8 cellular contexts compared by ENCODE assay signal in the genomic region with DNA sequence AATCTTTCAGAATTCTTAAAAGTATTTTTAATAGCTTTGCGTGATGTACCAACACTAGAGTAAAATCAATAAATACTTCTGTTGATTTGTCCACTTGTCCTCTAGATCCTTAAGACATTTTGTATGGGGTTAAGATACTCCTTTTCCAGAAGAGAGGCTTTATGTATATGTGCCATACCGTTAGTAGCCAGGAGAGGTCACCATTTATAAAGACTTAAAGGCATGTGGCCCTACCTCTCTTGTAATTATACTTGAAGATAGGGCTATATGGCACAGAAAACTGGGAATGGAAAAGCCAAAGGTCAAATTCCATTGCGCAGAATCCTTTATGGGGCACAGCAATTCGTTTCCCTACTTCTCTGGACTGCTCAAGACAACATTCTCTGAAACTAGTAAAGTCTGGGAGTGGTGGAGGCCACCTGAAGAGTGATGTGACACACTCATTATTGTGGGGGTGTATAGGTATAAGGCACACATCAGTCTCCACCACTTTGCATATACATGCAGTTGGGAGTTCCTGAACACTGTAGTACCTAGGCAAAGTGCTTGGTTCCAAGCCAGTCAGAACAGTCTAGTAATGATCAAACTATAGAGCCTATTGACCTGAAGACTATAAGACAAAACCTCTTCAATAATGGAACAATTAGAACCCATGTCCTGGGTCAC.
A peak's percentile ranks its signal among the peaks of the same experiment; 100 is the strongest.
DNase-seq lines count a peak whose midpoint lies in the region; ATAC-seq and TF ChIP-seq lines count a peak whose summit lies in the region.

No MANE protein-coding gene starts in this region.

- H3K27ac ChIP-seq in iPS DF 6.9 (ENCODE audit: low read length) (no peak overlapping the region), stomach (no peak overlapping the region)

- peak; percentile 73 for ATAC-seq in GM18907 (IDR thresholded peaks at IDR 0.05; ENCODE audit: unreplicated experiment)
- ATAC-seq in HG03064 (IDR thresholded peaks at IDR 0.05; ENCODE audit: low read depth, unreplicated experiment) = peak; percentile 59

- whole genome bisulfite sequencing in iPS DF 6.9 (ENCODE audit: insufficient coverage, insufficient read length) = no CpG with 5 or more reads among the region's 4 CpGs
- WGBS in stomach, 5 donors = 15 to 31% (median 29%) methylated on average over 4 of the region's 4 CpGs

- peak; percentile 43 for DNase-seq in COR-L47 (lab: John Stamatoyannopoulos, UW)
- DNase-seq in NCI-H345 (lab: John Stamatoyannopoulos, UW) = peak; percentile 33
- DNase-seq in amniotic stem cell (lab: John Stamatoyannopoulos, UW) = peak; percentile 35
- peak; percentile 52 for DNase-seq in iPS DF 6.9 (ENCODE audit: low read depth, low spot score)
- DNase-seq in stomach = no peak
- no peak for DNase-seq in activated CD4-positive, alpha-beta T cell treated with anti-CD3 and anti-CD28 coated beads for 48 hours

- TF ChIP-seq CTCF in stomach (IDR thresholded peaks at IDR 0.05) = peak in 4 of 7 experiments; percentile 40 to 51 (median 45)

- intact Hi-C loops in stomach (cut with DNase I; ENCODE audit: low total_unique reads) = no loop called here

- H3K27me3 ChIP-seq in iPS DF 6.9 (ENCODE audit: control insufficient read depth, insufficient read depth, low read length) (no peaks in the 10 kb centered on the region), stomach (no peaks in the 10 kb centered on the region)

- H3K4me1 ChIP-seq in iPS DF 6.9 (ENCODE audit: control insufficient read depth, insufficient read depth, low read length) (no peaks in the 10 kb centered on the region; the same call in 1 of the 2 replicates), stomach (no peaks in the 10 kb centered on the region)

- no peak for TF ChIP-seq EP300 in stomach (IDR thresholded peaks at IDR 0.05)

- no peak overlapping the region for H3K4me3 ChIP-seq in iPS DF 6.9 (ENCODE audit: low read length)
- no peak overlapping the region for H3K4me3 ChIP-seq in stomach

- H3K9me3 ChIP-seq in iPS DF 6.9 (ENCODE audit: control insufficient read depth, insufficient read depth, low read length) = no peaks in the 10 kb centered on the region
- peaks cover 0 to 9% (median 3%) of the 10 kb centered on the region in 4 donors for H3K9me3 ChIP-seq in stomach

- TF ChIP-seq POLR2A in stomach (IDR thresholded peaks at IDR 0.05) = no peak

- H3K36me3 ChIP-seq in iPS DF 6.9 (ENCODE audit: control insufficient read depth, insufficient read depth, low read length) (no peaks in the 10 kb centered on the region), stomach (no peaks in the 10 kb centered on the region)

Comparison
In these comparisons a context has a peak if more than half of its experiments do, and no peak if none do; other contexts are left out.
1. DNase-seq: peak in COR-L47 (single experiment), NCI-H345 (single experiment), amniotic stem cell (single experiment) and iPS DF 6.9 (single experiment); none in stomach (single experiment) and activated CD4-positive, alpha-beta T cell treated with anti-CD3 and anti-CD28 coated beads for 48 hours (single experiment).